Comparison of ENCODE assay signal across 11 cellular contexts in genomic region chr14:61277784-61278183, GRCh38.
"Had no signal": no experiment of that assay in that cellular context is flagged by ENCODE, and none has a peak within 500 bp of the region (broad histone marks: within the 10 kb centered on the region; RNA-seq: fewer than 3 reads in every experiment).

No MANE protein-coding gene starts in this region.

- H3K36me3 ChIP-seq: tibial nerve, WERI-Rb-1 had no signal

- DNase-seq: activated CD4-positive, alpha-beta memory T cell treated with anti-CD3 and anti-CD28 coated beads, Interleukin-2, amount 10 ng/mL, durations not matched to agents 7 days and 5 days; activated CD4-positive, alpha-beta T cell treated with anti-CD3 and anti-CD28 coated beads for 36 hours; activated effector memory CD4-positive, alpha-beta T cell treated with Interleukin-2 at 50 U/mL for 16 hours; activated T-cell treated with anti-CD3 and anti-CD28 coated beads, Interleukin-2, amount 50 U/mL, for 4 hours; foreskin keratinocyte; glutamatergic neuron; kidney glomerular epithelial cell; stimulated activated CD4-positive, alpha-beta T cell treated with anti-CD3 and anti-CD28 coated beads, Interleukin-4, amount 100 ng/mL, for 1 hour; stimulated activated naive B cell treated with anti-CD40 and anti-IgM and Interleukin-4, amounts not matched to agents 10 μg/mL and 1 μg/mL and 100 μg/mL, for 72 hours; WERI-Rb-1 had no signal

- H3K27ac ChIP-seq: foreskin keratinocyte, WERI-Rb-1 had no signal

- ATAC-seq: activated CD4-positive, alpha-beta T cell treated with anti-CD3 and anti-CD28 coated beads for 36 hours; activated T-cell treated with anti-CD3 and anti-CD28 coated beads, Interleukin-2, amount 50 U/mL, for 4 hours; foreskin keratinocyte; stimulated activated naive B cell treated with anti-CD40 and anti-IgM and Interleukin-4, amounts not matched to agents 10 μg/mL and 1 μg/mL and 100 μg/mL, for 72 hours had no signal

- H3K27me3 ChIP-seq: foreskin keratinocyte had no signal

- H3K4me3 ChIP-seq: tibial nerve had no signal

- H3K9me3 ChIP-seq: tibial nerve had no signal
